2 cellular contexts compared by ENCODE assay signal in genomic region chrX:74819797-74820196, GRCh38.
A peak's percentile ranks its signal among the peaks of the same experiment; 100 is the strongest.
DNase-seq lines count a peak whose midpoint lies in the region; ATAC-seq, FAIRE-seq and TF ChIP-seq lines count a peak whose summit lies in the region.
"Not testable (repeated sequence)": the region's sequence is repeated elsewhere in the genome, so short reads cannot be mapped to it uniquely, and the experiment has no call there.

No MANE protein-coding gene starts in this region.

- BruUV-seq in K562 (replicated peaks; lab: Mats Ljungman, UMichigan): not testable (repeated sequence)

- not testable (repeated sequence) for TF ChIP-seq RAD21 in K562 (CRISPR knock-in tag; conservative IDR thresholded peaks at IDR 0.05 in 1 of 2, IDR thresholded peaks at IDR 0.05 in 1 of 2)

- not testable (repeated sequence) for H3K27me3 ChIP-seq in K562 (ENCODE audit: control insufficient read depth in 2 of 2, insufficient read depth in 2 of 2, low read length in 2 of 2)

- TF ChIP-seq CTCF in HEK293 (tag by site-specific recombination; IDR thresholded peaks at IDR 0.05); K562 (IDR thresholded peaks at IDR 0.05 in 2 of 3, conservative IDR thresholded peaks at IDR 0.05 in 1 of 3; ENCODE audit: insufficient read depth in 2 of 3, low read depth in 1 of 3, low read length in 3 of 3): not testable (repeated sequence)

- not testable (repeated sequence) for TF ChIP-seq POLR2A in K562 (conservative IDR thresholded peaks at IDR 0.05)

- not testable (repeated sequence) for DNase-seq in K562 (ENCODE audit: extremely low read depth in 1 of 4, low spot score in 3 of 4)

- not testable (repeated sequence) for H3K9me1 ChIP-seq in K562 (ENCODE audit: control insufficient read depth, insufficient read depth, low read length)

- H3K27ac ChIP-seq in HEK293 (ENCODE audit: extremely low read depth, low read depth, low read length); K562 (ENCODE audit: extremely low read depth, low read depth, low read length): not testable (repeated sequence)

- H3K36me3 ChIP-seq in HEK293 (ENCODE audit: control insufficient read depth in 2 of 2, insufficient read depth in 1 of 2, low read length in 2 of 2); K562 (ENCODE audit: control insufficient read depth, insufficient read depth, low read length): not testable (repeated sequence)

- H3K79me2 ChIP-seq in K562 (ENCODE audit: control insufficient read depth, insufficient read depth, low read length): not testable (repeated sequence)

- H3K4me1 ChIP-seq in HEK293 (ENCODE audit: control insufficient read depth, insufficient read depth, low read length); K562 (replicated peaks in 1 of 2; ENCODE audit: control insufficient read depth in 2 of 2, insufficient read depth in 2 of 2, low read length in 2 of 2): not testable (repeated sequence)

- H3K4me2 ChIP-seq in K562 (ENCODE audit: insufficient read depth, low read length): not testable (repeated sequence)

- not testable (repeated sequence) for H3K9ac ChIP-seq in K562 (ENCODE audit: insufficient read depth in 1 of 2, low read depth in 2 of 2, low read length in 2 of 2)

- H2AFZ ChIP-seq in K562 (ENCODE audit: low read depth, low read length): not testable (repeated sequence)

- in situ Hi-C loops in K562 (cut with MboI): not testable (repeated sequence)

- not testable (repeated sequence) for FAIRE-seq in K562 (lab: Jason Lieb, UNC)

- CTCF ChIA-PET in HEK293 (lab: Yijun Ruan, JAX); K562 (lab: Yijun Ruan, JAX; ENCODE audit: low intra/inter-chr PET ratio): not testable (repeated sequence)

- H3K9me3 ChIP-seq in HEK293 (ENCODE audit: control insufficient read depth, insufficient read depth, low read depth, low read length); K562 (replicated peaks; ENCODE audit: control insufficient read depth, insufficient read depth, low read depth, low read length): not testable (repeated sequence)

- intact Hi-C loops in K562 (cut with micrococcal nuclease): not testable (repeated sequence)

- no CpG with 5 or more reads among the region's 2 CpGs for WGBS in K562 (ENCODE audit: insufficient coverage, low coverage, missing lambda C conversion rate)

- not testable (repeated sequence) for H3K4me3 ChIP-seq in HEK293 (ENCODE audit: low read depth, low read length); K562

- not testable (repeated sequence) for ATAC-seq in K562

- H4K20me1 ChIP-seq in K562 (replicated peaks; ENCODE audit: control insufficient read depth, insufficient read depth, low read length): not testable (repeated sequence)

- POLR2A ChIA-PET in HEK293 (lab: Yijun Ruan, JAX); K562 (lab: Yijun Ruan, JAX): not testable (repeated sequence)

- not testable (repeated sequence) for TF ChIP-seq EP300 in K562 (IDR thresholded peaks at IDR 0.05; ENCODE audit: low read length)

TF ChIP-seq in HEK293, 187 proteins besides CTCF, POLR2A, EP300 and RAD21:
- TF ChIP-seq ZNF280D (tag by site-specific recombination; IDR thresholded peaks at IDR 0.05): 0 out of 2 replicates have a peak, but pooled peaks have one; percentile 51
- peak; percentile 90 for TF ChIP-seq ZNF146 (tag by site-specific recombination; IDR thresholded peaks at IDR 0.05)

TF ChIP-seq in K562, 482 proteins besides CTCF, POLR2A, EP300 and RAD21:
- peak; percentile 36 for TF ChIP-seq ZNF146 (CRISPR knock-in tag; IDR thresholded peaks at IDR 0.05; ENCODE audit: unreplicated experiment)
